ENCODE assay signal across 37 cellular contexts in genomic region chr5:42545038-42545437, GRCh38.
DNase-seq lines count a peak whose midpoint lies in the region; ATAC-seq, FAIRE-seq and TF ChIP-seq lines count a peak whose summit lies in the region.
"Had no signal": no experiment of that assay in that cellular context is flagged by ENCODE, and none has a peak within 500 bp of the region (broad histone marks: within the 10 kb centered on the region; RNA-seq: fewer than 3 reads in every experiment).

No MANE protein-coding gene starts in this region.

- in situ Hi-C loops in HepG2 (cut with HindIII; ENCODE audit: extremely low pct_ligation_motif_present, low pct_unique_long_range_greater_than_20kb): no loop called here

- intact Hi-C loops in HepG2 (cut with micrococcal nuclease; ENCODE audit: unreplicated experiment): no loop called here
- intact Hi-C loops in right lobe of liver (cut with DNase I): no loop called here

- peak overlapping the region; percentile 70 to 84 for H3K27ac ChIP-seq in liver (ENCODE audit: low read depth in 1 of 2, low read length in 2 of 2)
- no peak overlapping the region for H3K27ac ChIP-seq in HepG2 (ENCODE audit: extremely low read length, insufficient read depth, low read length)
- peak overlapping the region; percentile 77 to 88 (median 83) for H3K27ac ChIP-seq in right lobe of liver
- H3K27ac ChIP-seq in subcutaneous abdominal adipose tissue (ENCODE audit: low read depth, low read length): peak overlapping the region; percentile 4
- H3K27ac ChIP-seq: 22Rv1; A549; BLaER1; BLaER1 treated with 17β-estradiol and CSF1 and Interleukin-3, amounts not matched to agents 10 nM and 100 nM; C4-2B had no signal

- TF ChIP-seq RAD21 in liver (IDR thresholded peaks at IDR 0.05) (no peak), HepG2 (CRISPR knock-in tag; IDR thresholded peaks at IDR 0.05) (no peak)

- H3K9me3 ChIP-seq in liver (ENCODE audit: control insufficient read depth in 4 of 4, low read length in 3 of 4) (no peaks in the 10 kb centered on the region), HepG2 (ENCODE audit: low read length) (no peaks in the 10 kb centered on the region), right lobe of liver (peaks cover 0 to 2% (median 0%) of the 10 kb centered on the region in 4 donors), subcutaneous abdominal adipose tissue (ENCODE audit: control insufficient read depth in 5 of 5, low read length in 5 of 5) (peaks cover 0 to 4% (median 3%) of the 10 kb centered on the region in 5 donors)
- H3K9me3 ChIP-seq: A549, BE2C had no signal

- H3K4me1 ChIP-seq in liver (ENCODE audit: control insufficient read depth in 4 of 4, insufficient read depth in 4 of 4, low read length in 3 of 4) (peaks cover 3 to 41% (median 10%) of the 10 kb centered on the region in 4 donors), HepG2 (ENCODE audit: insufficient read depth, low read length) (no peaks in the 10 kb centered on the region), right lobe of liver (peaks cover 0 to 55% (median 18%) of the 10 kb centered on the region in 4 donors), subcutaneous abdominal adipose tissue (ENCODE audit: control insufficient read depth in 5 of 5, insufficient read depth in 5 of 5, low read length in 5 of 5) (peaks cover 7 to 34% (median 28%) of the 10 kb centered on the region in 5 donors)
- H3K4me1 ChIP-seq: A549, BE2C, BLaER1, Caco-2 had no signal

- no peak for TF ChIP-seq CTCF in liver (IDR thresholded peaks at IDR 0.05; ENCODE audit: low read depth, low read length, missing input control)
- no peak for TF ChIP-seq CTCF in HepG2 (CRISPR knock-in tag; IDR thresholded peaks at IDR 0.05)
- no peak for TF ChIP-seq CTCF in bronchial epithelial cell (IDR thresholded peaks at IDR 0.05; ENCODE audit: insufficient read depth, low read length, severe bottlenecking)
- TF ChIP-seq CTCF in right lobe of liver (IDR thresholded peaks at IDR 0.05): no peak
- TF ChIP-seq CTCF in osteocyte (IDR thresholded peaks at IDR 0.05): no peak

- no peaks in the 10 kb centered on the region for H3K27me3 Mint-ChIP-seq in osteocyte (ENCODE audit: unreplicated experiment)

- H3K9ac ChIP-seq in liver (ENCODE audit: low read depth in 1 of 2, low read length in 2 of 2) (peak overlapping the region in 1 of 2 donors; percentile 65), HepG2 (ENCODE audit: insufficient read depth, low read depth, low read length) (no peak overlapping the region), subcutaneous abdominal adipose tissue (ENCODE audit: low read length in 5 of 5) (no peak overlapping the region)
- H3K9ac ChIP-seq: BLaER1; BLaER1 treated with 17β-estradiol and CSF1 and Interleukin-3, amounts not matched to agents 10 nM and 100 nM had no signal

- CTCF ChIA-PET in HepG2 (lab: Yijun Ruan, JAX; ENCODE audit: low intra/inter-chr PET ratio, low total read pairs): no interaction called here

- no peaks in the 10 kb centered on the region for H3K36me3 Mint-ChIP-seq in osteocyte (ENCODE audit: unreplicated experiment)
- H3K36me3 Mint-ChIP-seq: CD14-positive monocyte; CD4-positive, CD25-positive, alpha-beta regulatory T cell; CD8-positive, alpha-beta memory T cell had no signal

- H3K4me3 ChIP-seq in liver (ENCODE audit: low read depth in 1 of 3, low read length in 3 of 3) (no peak overlapping the region), HepG2 (replicated peaks in 1 of 3; ENCODE audit: insufficient read depth in 1 of 3, low read depth in 2 of 3, low read length in 3 of 3) (no peak overlapping the region), bronchial epithelial cell (ENCODE audit: low read depth, low read length) (no peak overlapping the region), right lobe of liver (no peak overlapping the region), subcutaneous abdominal adipose tissue (ENCODE audit: low read depth in 1 of 5, low read length in 5 of 5) (no peak overlapping the region)
- H3K4me3 ChIP-seq: A549; BLaER1; BLaER1 treated with 17β-estradiol and CSF1 and Interleukin-3, amounts not matched to agents 10 nM and 100 nM had no signal

- H3K27me3 ChIP-seq in liver (ENCODE audit: control insufficient read depth in 4 of 4, insufficient read depth in 4 of 4, low read length in 3 of 4): no peaks in the 10 kb centered on the region
- H3K27me3 ChIP-seq in HepG2 (ENCODE audit: control insufficient read depth in 1 of 2, insufficient read depth in 2 of 2, low read length in 2 of 2): no peaks in the 10 kb centered on the region
- no peaks in the 10 kb centered on the region for H3K27me3 ChIP-seq in bronchial epithelial cell (ENCODE audit: control insufficient read depth, insufficient read depth, low read length)
- no peaks in the 10 kb centered on the region for H3K27me3 ChIP-seq in right lobe of liver
- H3K27me3 ChIP-seq in subcutaneous abdominal adipose tissue (ENCODE audit: control insufficient read depth in 5 of 5, insufficient read depth in 4 of 5, low read length in 5 of 5): no peaks in the 10 kb centered on the region
- H3K27me3 ChIP-seq: BE2C; BLaER1; BLaER1 treated with 17β-estradiol and CSF1 and Interleukin-3, amounts not matched to agents 10 nM and 100 nM had no signal

- no peaks in the 10 kb centered on the region for H3K4me1 Mint-ChIP-seq in osteocyte (ENCODE audit: unreplicated experiment)
- H3K4me1 Mint-ChIP-seq: B cell; CD14-positive monocyte; CD4-positive, alpha-beta memory T cell; CD8-positive, alpha-beta memory T cell had no signal

- DNase-seq in HepG2 (ENCODE audit: low spot score): no peak
- DNase-seq in bronchial epithelial cell (ENCODE audit: low read depth): peak; percentile 25
- no peak for DNase-seq in right lobe of liver
- DNase-seq in HuH-7.5 (ENCODE audit: low spot score): no peak
- DNase-seq in osteocyte (ENCODE audit: extremely low spot score, unreplicated experiment): no peak
- DNase-seq: 8988T; ACHN; AML-193; BE2C; C1 segment of cervical spinal cord; Caco-2; Calu3; CD4-positive, alpha-beta memory T cell; CD4-positive, alpha-beta T cell; CD4-positive, CD25-positive, alpha-beta regulatory T cell; CD8-positive, alpha-beta memory T cell; CD8-positive, alpha-beta T cell; COR-L47; DMS 273 treated with DMSO at 0.1 percent for 48 hours; DMS153; DMS53; DMS79; DMS79 treated with DMSO at 0.1 percent for 48 hours; DND-41; EL had no signal

- H3K27ac Mint-ChIP-seq in osteocyte (ENCODE audit: unreplicated experiment): no peak overlapping the region
- H3K27ac Mint-ChIP-seq: B cell; CD14-positive monocyte; CD4-positive, alpha-beta memory T cell; CD4-positive, alpha-beta T cell; CD4-positive, CD25-positive, alpha-beta regulatory T cell; CD8-positive, alpha-beta memory T cell; CD8-positive, alpha-beta T cell had no signal

- FAIRE-seq in HepG2 (lab: Jason Lieb, UNC): no peak
- no peak for FAIRE-seq in bronchial epithelial cell (lab: Jason Lieb, UNC)
- FAIRE-seq: A204.1, A549, D721Med had no signal

- no peak overlapping the region for H3K4me3 Mint-ChIP-seq in osteocyte (ENCODE audit: unreplicated experiment)
- H3K4me3 Mint-ChIP-seq: B cell; CD14-positive monocyte; CD4-positive, alpha-beta memory T cell; CD4-positive, alpha-beta T cell; CD4-positive, CD25-positive, alpha-beta regulatory T cell; CD8-positive, alpha-beta memory T cell; CD8-positive, alpha-beta T cell had no signal

- TF ChIP-seq POLR2A in HepG2 (IDR thresholded peaks at IDR 0.05; ENCODE audit: insufficient read depth in 1 of 2, low read depth in 2 of 2, low read length in 2 of 2) (no peak), right lobe of liver (IDR thresholded peaks at IDR 0.05) (no peak)

- 38% methylated on average over 3 of the region's 3 CpGs for WGBS in liver
- 36% methylated on average over 3 of the region's 3 CpGs for WGBS in HepG2 (ENCODE audit: low lambda C conversion rate)
- WGBS in right lobe of liver (ENCODE audit: insufficient coverage, low coverage, low lambda C conversion rate, missing lambda C conversion rate): 31% methylated on average over 3 of the region's 3 CpGs

- no peaks in the 10 kb centered on the region for H4K20me1 ChIP-seq in HepG2 (ENCODE audit: insufficient read depth, low read length)
- H4K20me1 ChIP-seq: BLaER1; BLaER1 treated with 17β-estradiol and CSF1 and Interleukin-3, amounts not matched to agents 10 nM and 100 nM had no signal

- no peak overlapping the region for H2AFZ ChIP-seq in HepG2 (ENCODE audit: low read length)

- H3K36me3 ChIP-seq in liver (ENCODE audit: control insufficient read depth in 4 of 4, insufficient read depth in 3 of 4, low read depth in 1 of 4, low read length in 3 of 4): no peaks in the 10 kb centered on the region
- H3K36me3 ChIP-seq in HepG2 (replicated peaks in 1 of 2; ENCODE audit: control insufficient read depth in 1 of 2, insufficient read depth in 2 of 2, low read length in 2 of 2): no peaks in the 10 kb centered on the region
- no peaks in the 10 kb centered on the region for H3K36me3 ChIP-seq in bronchial epithelial cell (ENCODE audit: control insufficient read depth, insufficient read depth, low read length)
- no peaks in the 10 kb centered on the region for H3K36me3 ChIP-seq in right lobe of liver
- no peaks in the 10 kb centered on the region for H3K36me3 ChIP-seq in subcutaneous abdominal adipose tissue (ENCODE audit: control insufficient read depth in 5 of 5, insufficient read depth in 5 of 5, low read length in 5 of 5)
- H3K36me3 ChIP-seq: BE2C; BLaER1; BLaER1 treated with 17β-estradiol and CSF1 and Interleukin-3, amounts not matched to agents 10 nM and 100 nM had no signal

- ATAC-seq in HepG2 (no peak), right lobe of liver (peak in 3 of 4 donors; percentile 18 to 42 (median 36)), GM19397 (IDR thresholded peaks at IDR 0.05; ENCODE audit: unreplicated experiment) (no peak)
- ATAC-seq: A549; CD8-positive, alpha-beta T cell had no signal

- H3K4me2 ChIP-seq in HepG2 (ENCODE audit: low read depth, low read length): no peak overlapping the region
- H3K4me2 ChIP-seq: A549; BLaER1; BLaER1 treated with 17β-estradiol and CSF1 and Interleukin-3, amounts not matched to agents 10 nM and 100 nM had no signal

- TF ChIP-seq EP300 in HepG2 (IDR thresholded peaks at IDR 0.05; ENCODE audit: low read depth in 2 of 2, low read length in 2 of 2) (no peak), HepG2 (CRISPR knock-in tag; IDR thresholded peaks at IDR 0.05; ENCODE audit: borderline replicate concordance) (no peak)

- BruUV-seq in HepG2 (replicated peaks; lab: Mats Ljungman, UMichigan): no TSS peak

- H3K79me2 ChIP-seq in HepG2 (ENCODE audit: insufficient read depth, low read length): no peaks in the 10 kb centered on the region

- POLR2A ChIA-PET in HepG2 (lab: Yijun Ruan, JAX): no interaction called here

- peaks cover 18% of the 10 kb centered on the region for H3K9me3 Mint-ChIP-seq in osteocyte (ENCODE audit: unreplicated experiment)

TF ChIP-seq in liver, 16 proteins besides CTCF, POLR2A, EP300 and RAD21 (continues in another document):
- TF ChIP-seq FOXA1 (IDR thresholded peaks at IDR 0.05) (no peak), SP1 (IDR thresholded peaks at IDR 0.05) (peak; percentile 53), HNF4G (IDR thresholded peaks at IDR 0.05) (no peak)

TF ChIP-seq in HepG2, 621 proteins besides CTCF, POLR2A, EP300 and RAD21 (continues in another document):
- TF ChIP-seq TCF12 (IDR thresholded peaks at IDR 0.05) (no peak), TCF12 (CRISPR knock-in tag; IDR thresholded peaks at IDR 0.05) (no peak), SRSF1 (optimal IDR thresholded peaks at IDR 0.05; ENCODE audit: low read depth, low read length) (no peak), ZSCAN25 (CRISPR knock-in tag; IDR thresholded peaks at IDR 0.05) (no peak), SYNCRIP (IDR thresholded peaks at IDR 0.05; ENCODE audit: insufficient read depth, low read depth, low read length) (no peak), TOPORS (CRISPR knock-in tag; IDR thresholded peaks at IDR 0.05) (no peak)

Comparison
In these comparisons a context has a peak if more than half of its experiments do, and no peak if none do; other contexts are left out.
1. ATAC-seq: peak in right lobe of liver (3 of 4); none in HepG2 (single experiment) and GM19397 (single experiment).